22 cellular contexts compared by ENCODE assay signal in the genomic region with DNA sequence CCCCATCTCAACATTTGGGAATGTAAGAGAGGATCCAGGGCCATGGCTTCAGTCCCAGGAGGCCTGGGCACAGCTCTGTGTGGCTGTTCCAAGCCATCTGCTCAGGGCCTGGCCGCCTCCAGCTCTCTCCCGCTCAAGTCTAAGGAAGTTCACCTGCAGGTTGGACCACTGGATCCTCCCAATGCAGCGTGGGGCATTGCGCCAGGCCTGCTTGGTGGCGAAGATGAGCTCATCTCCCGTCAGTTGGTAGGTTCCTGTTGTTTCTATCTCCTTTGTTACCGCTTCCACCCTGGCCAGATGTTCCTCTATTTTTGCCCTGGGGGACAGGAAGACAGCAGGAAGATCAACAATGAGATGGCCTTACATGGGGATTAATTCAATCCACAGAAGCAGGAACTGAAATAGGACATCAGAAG. TPM values are rescaled to one million over a fixed set of nuclear protein-coding genes. Genes with fewer than 3 reads are reported as not detected.
DNase-seq lines count a peak whose midpoint lies in the region; ATAC-seq lines count a peak whose summit lies in the region.
"Had no signal": no experiment of that assay in that cellular context is flagged by ENCODE, and none has a peak within 500 bp of the region (broad histone marks: within the 10 kb centered on the region; RNA-seq: fewer than 3 reads in every experiment).

No MANE protein-coding gene starts in this region.

- DNase-seq in DMS53 (lab: John Stamatoyannopoulos, UW): peak; percentile 33
- no peak for DNase-seq in DMS53 treated with DMSO at 0.1 percent for 48 hours (lab: John Stamatoyannopoulos, UW; ENCODE audit: unreplicated experiment)
- DNase-seq in MV-4-11 (lab: John Stamatoyannopoulos, UW): peak; percentile 99
- DNase-seq in SKM-1 treated with dmso at 0.1 percent for 144 hours (lab: John Stamatoyannopoulos, UW; ENCODE audit: unreplicated experiment): peak; percentile 74
- peak; percentile 8 to 89 for DNase-seq in lung microvascular endothelial cell (ENCODE audit: low read depth in 2 of 2)
- no peak for DNase-seq in stimulated activated naive CD4-positive, alpha-beta T cell (lab: John Stamatoyannopoulos, UW)
- no peak for DNase-seq in activated CD8-positive, alpha-beta memory T cell treated with anti-CD3 and anti-CD28 coated beads, Interleukin-2, amount 50 U/mL, for 4 hours
- DNase-seq: 8988T; activated CD4-positive, CD25-positive, alpha-beta regulatory T cell treated with anti-CD3 and anti-CD28 coated beads, Interleukin-2, amount 50 U/mL, for 72 hours; activated naive CD4-positive, alpha-beta T cell treated with anti-CD3 and anti-CD28 coated beads, Interleukin-2, amount 50 U/mL, for 16 hours; CD8-positive, alpha-beta memory T cell; GM23248; head of caudate nucleus; islet precursor cell; NCI-H2081; PC-9; T-cell; trophoblast cell had no signal

- ATAC-seq in HG02588 (IDR thresholded peaks at IDR 0.05; ENCODE audit: unreplicated experiment): no peak
- ATAC-seq: body of pancreas; GM12878; stimulated activated effector memory CD8-positive, alpha-beta T cell treated with anti-CD3 and anti-CD28 coated beads, Interleukin-12 subunit alpha, Interleukin-12 subunit beta, amount 100 ng/mL, for 72 hours; T-cell had no signal

RNA-seq across cellular contexts. Expression of a gene that starts 17.5 kb away (rescaled TPM):
- 0.20 and 0.22 TPM in 2 replicates for total RNA-seq in lung microvascular endothelial cell
- total RNA-seq: GM23248, PC-9 had no signal

Comparison
In these comparisons a context has a peak if more than half of its experiments do, and no peak if none do; other contexts are left out.
1. DNase-seq: peak in DMS53 (single experiment), MV-4-11 (single experiment), SKM-1 treated with dmso at 0.1 percent for 144 hours (single experiment) and lung microvascular endothelial cell (2 of 2); none in DMS53 treated with DMSO at 0.1 percent for 48 hours (single experiment), stimulated activated naive CD4-positive, alpha-beta T cell (0 of 6) and activated CD8-positive, alpha-beta memory T cell treated with anti-CD3 and anti-CD28 coated beads, Interleukin-2, amount 50 U/mL, for 4 hours (single experiment).